ENCODE assay signal across 21 cellular contexts in genomic region chr14:77009014-77009413, GRCh38. TPM values are rescaled to one million over a fixed set of nuclear protein-coding genes. Genes with fewer than 3 reads are reported as not detected.
A peak's percentile ranks its signal among the peaks of the same experiment; 100 is the strongest.
DNase-seq lines count a peak whose midpoint lies in the region; ATAC-seq, FAIRE-seq and TF ChIP-seq lines count a peak whose summit lies in the region.
"Had no signal": no experiment of that assay in that cellular context is flagged by ENCODE, and none has a peak within 500 bp of the region (broad histone marks: within the 10 kb centered on the region; RNA-seq: fewer than 3 reads in every experiment).

No MANE protein-coding gene starts in this region.

- DNase-seq in HepG2 (ENCODE audit: low spot score) (no peak), foreskin keratinocyte (peak; percentile 68 to 91), gastrocnemius medialis (no peak), GM13977 (ENCODE audit: low spot score) (no peak), caudate nucleus (lab: John Stamatoyannopoulos, UW) (no peak)
- DNase-seq: activated CD8-positive, alpha-beta T cell treated with anti-CD3 and anti-CD28 coated beads for 36 hours; activated T-cell treated with anti-CD3 and anti-CD28 coated beads, Interleukin-2, amount 50 U/mL, for 48 hours; BE2C; effector CD4-positive, alpha-beta T cell; GF-D8; heart right ventricle; KG1; NCI-H187 treated with DMSO at 0.1 percent for 48 hours; NCI-H446; stimulated activated naive CD4-positive, alpha-beta T cell had no signal

- POLR2A ChIA-PET in HepG2 (lab: Yijun Ruan, JAX) = no interaction called here

- intact Hi-C loops in HepG2 (cut with micrococcal nuclease; ENCODE audit: unreplicated experiment) = no loop called here
- intact Hi-C loops in gastrocnemius medialis (cut with DNase I; ENCODE audit: low total_unique reads) = no loop called here

- H3K36me3 ChIP-seq in liver (ENCODE audit: control insufficient read depth in 4 of 4, insufficient read depth in 3 of 4, low read depth in 1 of 4, low read length in 3 of 4) (no peaks in the 10 kb centered on the region), HepG2 (replicated peaks in 1 of 2; ENCODE audit: control insufficient read depth in 1 of 2, insufficient read depth in 2 of 2, low read length in 2 of 2) (no peaks in the 10 kb centered on the region), gastrocnemius medialis (no peaks in the 10 kb centered on the region)
- H3K36me3 ChIP-seq: BE2C, cardiac muscle cell, heart right ventricle had no signal

- TF ChIP-seq POLR2A in HepG2 (IDR thresholded peaks at IDR 0.05; ENCODE audit: insufficient read depth in 1 of 2, low read depth in 2 of 2, low read length in 2 of 2) (no peak), gastrocnemius medialis (IDR thresholded peaks at IDR 0.05) (no peak)

- H3K9ac ChIP-seq in liver (ENCODE audit: low read depth in 1 of 2, low read length in 2 of 2) (no peak overlapping the region), HepG2 (ENCODE audit: insufficient read depth, low read depth, low read length) (no peak overlapping the region)

- H3K9me3 ChIP-seq in liver (ENCODE audit: control insufficient read depth in 4 of 4, low read length in 3 of 4) (no peaks in the 10 kb centered on the region), HepG2 (ENCODE audit: low read length) (no peaks in the 10 kb centered on the region), gastrocnemius medialis (no peaks in the 10 kb centered on the region)
- H3K9me3 ChIP-seq: BE2C, heart right ventricle had no signal

- ATAC-seq in HepG2 (no peak), foreskin keratinocyte (peak; percentile 71), gastrocnemius medialis (no peak), SK-N-SH treated with all-trans-retinoic acid at 6 μM for 48 hours (no peak), HG02970 (IDR thresholded peaks at IDR 0.05; ENCODE audit: low FRiP score, unreplicated experiment) (no peak)
- ATAC-seq: activated CD8-positive, alpha-beta T cell treated with anti-CD3 and anti-CD28 coated beads for 36 hours; GM12878; heart right ventricle had no signal

- H2AFZ ChIP-seq in HepG2 (ENCODE audit: low read length) = no peak overlapping the region

- no peaks in the 10 kb centered on the region for H3K79me2 ChIP-seq in HepG2 (ENCODE audit: insufficient read depth, low read length)

- TF ChIP-seq CTCF in liver (IDR thresholded peaks at IDR 0.05; ENCODE audit: low read depth, low read length, missing input control) (no peak), HepG2 (CRISPR knock-in tag; IDR thresholded peaks at IDR 0.05) (no peak), foreskin keratinocyte (conservative IDR thresholded peaks at IDR 0.05) (no peak), gastrocnemius medialis (IDR thresholded peaks at IDR 0.05 in 4 of 5, conservative IDR thresholded peaks at IDR 0.05 in 1 of 5) (no peak), GM13977 (IDR thresholded peaks at IDR 0.05; ENCODE audit: extremely low read depth, insufficient read depth, missing control alignments) (no peak)

- no peaks in the 10 kb centered on the region for H4K20me1 ChIP-seq in HepG2 (ENCODE audit: insufficient read depth, low read length)

- CTCF ChIA-PET in HepG2 (lab: Yijun Ruan, JAX; ENCODE audit: low intra/inter-chr PET ratio, low total read pairs) = no interaction called here

- peak overlapping the region; percentile 81 to 83 for H3K27ac ChIP-seq in liver (ENCODE audit: low read depth in 1 of 2, low read length in 2 of 2)
- H3K27ac ChIP-seq in HepG2 (ENCODE audit: extremely low read length, insufficient read depth, low read length) = no peak overlapping the region
- peak overlapping the region; percentile 29 for H3K27ac ChIP-seq in foreskin keratinocyte
- H3K27ac ChIP-seq in gastrocnemius medialis = peak overlapping the region; percentile 66 to 83 (median 78)
- no peak overlapping the region for H3K27ac ChIP-seq in caudate nucleus (ENCODE audit: low read depth, low read length)
- H3K27ac ChIP-seq: cardiac muscle cell had no signal

- no TSS peak for BruUV-seq in HepG2 (replicated peaks; lab: Mats Ljungman, UMichigan)

- H3K4me1 ChIP-seq in liver (ENCODE audit: control insufficient read depth in 4 of 4, insufficient read depth in 4 of 4, low read length in 3 of 4) (peaks cover 16 to 68% (median 48%) of the 10 kb centered on the region in 4 donors), HepG2 (ENCODE audit: insufficient read depth, low read length) (peaks cover 53% of the 10 kb centered on the region), foreskin keratinocyte (peaks cover 23% of the 10 kb centered on the region), gastrocnemius medialis (peaks cover 32 to 42% of the 10 kb centered on the region in 2 donors)

- H3K4me2 ChIP-seq in HepG2 (ENCODE audit: low read depth, low read length) = no peak overlapping the region

- no peaks in the 10 kb centered on the region for H3K27me3 ChIP-seq in liver (ENCODE audit: control insufficient read depth in 4 of 4, insufficient read depth in 4 of 4, low read length in 3 of 4)
- peaks cover 0 to 39% of the 10 kb centered on the region in 2 experiments; a peak in 3 of 5 replicates for H3K27me3 ChIP-seq in HepG2 (ENCODE audit: control insufficient read depth in 1 of 2, insufficient read depth in 2 of 2, low read length in 2 of 2)
- no peaks in the 10 kb centered on the region for H3K27me3 ChIP-seq in foreskin keratinocyte
- no peaks in the 10 kb centered on the region for H3K27me3 ChIP-seq in gastrocnemius medialis
- H3K27me3 ChIP-seq: BE2C, cardiac muscle cell, heart right ventricle had no signal

- no peak for FAIRE-seq in HepG2 (lab: Jason Lieb, UNC)
- FAIRE-seq: GM12878, islet of Langerhans had no signal

- no peak for TF ChIP-seq EP300 in HepG2 (IDR thresholded peaks at IDR 0.05; ENCODE audit: low read depth in 2 of 2, low read length in 2 of 2)
- no peak for TF ChIP-seq EP300 in HepG2 (CRISPR knock-in tag; IDR thresholded peaks at IDR 0.05; ENCODE audit: borderline replicate concordance)

- TF ChIP-seq RAD21 in liver (IDR thresholded peaks at IDR 0.05) (no peak), HepG2 (CRISPR knock-in tag; IDR thresholded peaks at IDR 0.05) (no peak)

- H3K4me3 ChIP-seq in liver (ENCODE audit: low read depth in 1 of 3, low read length in 3 of 3) (no peak overlapping the region), HepG2 (replicated peaks in 1 of 3; ENCODE audit: insufficient read depth in 1 of 3, low read depth in 2 of 3, low read length in 3 of 3) (no peak overlapping the region), gastrocnemius medialis (no peak overlapping the region)
- H3K4me3 ChIP-seq: cardiac muscle cell, GM12878, heart right ventricle had no signal

- in situ Hi-C loops in HepG2 (cut with HindIII; ENCODE audit: extremely low pct_ligation_motif_present, low pct_unique_long_range_greater_than_20kb) (no loop called here), gastrocnemius medialis (cut with MboI; ENCODE audit: low sequenced_read_pairs in 4 of 4) (no loop called here), GM13977 (cut with MboI; ENCODE audit: low pct_unique_long_range_greater_than_20kb, low sequenced_read_pairs, unreplicated experiment) (no loop called here)

- WGBS in liver = 83% methylated on average over 3 of the region's 3 CpGs
- 33% methylated on average over 1 of the region's 3 CpGs for WGBS in HepG2 (ENCODE audit: low lambda C conversion rate)

TF ChIP-seq in liver, 16 proteins besides CTCF, POLR2A, EP300 and RAD21 (continues in another document):
- TF ChIP-seq HNF4A (conservative IDR thresholded peaks at IDR 0.05) = no peak
- TF ChIP-seq EGR1 (IDR thresholded peaks at IDR 0.05; ENCODE audit: low read depth in 2 of 2) = no peak
- no peak for TF ChIP-seq HNF4G (IDR thresholded peaks at IDR 0.05)
- no peak for TF ChIP-seq FOXA2 (IDR thresholded peaks at IDR 0.05)

TF ChIP-seq in HepG2, 621 proteins besides CTCF, POLR2A, EP300 and RAD21 (continues in another document):
- no peak for TF ChIP-seq KDM1A (CRISPR knock-in tag; IDR thresholded peaks at IDR 0.05)
- TF ChIP-seq MAZ (IDR thresholded peaks at IDR 0.05; ENCODE audit: borderline replicate concordance, low read depth, low read length) = no peak
- TF ChIP-seq MAZ (CRISPR knock-in tag; IDR thresholded peaks at IDR 0.05; ENCODE audit: low read depth) = no peak
- no peak for TF ChIP-seq ZKSCAN1 (IDR thresholded peaks at IDR 0.05; ENCODE audit: low read length)
- no peak for TF ChIP-seq KDM3A (CRISPR knock-in tag; IDR thresholded peaks at IDR 0.05; ENCODE audit: low read depth)

TF ChIP-seq in SK-N-SH treated with all-trans-retinoic acid at 6 μM for 48 hours, 23 proteins besides CTCF, POLR2A, EP300 and RAD21 (continues in another document):
- no peak for TF ChIP-seq OSR1 (CRISPR knock-in tag; IDR thresholded peaks at IDR 0.05)
- TF ChIP-seq GLIS3 (CRISPR knock-in tag; IDR thresholded peaks at IDR 0.05) = no peak
- no peak for TF ChIP-seq TCF4 (CRISPR knock-in tag; IDR thresholded peaks at IDR 0.05; ENCODE audit: borderline replicate concordance)

RNA-seq across cellular contexts. Expression of gene IRF2BPL, which starts 19.5 kb away (rescaled TPM):
- total RNA-seq in liver (10 to 100 TPM in 1 of 2 donors, 1 to 10 TPM in 1; 7.6 to 15.8 TPM), HepG2 (2016; rRNA removed; fragmentation: Illumina TruSeq; extraction: Trizol) (6.2 and 8.4 TPM in 2 replicates), foreskin keratinocyte (20.2 and 20.7 TPM in 2 replicates), gastrocnemius medialis (10 to 100 TPM; 15.0 to 26.4 (median 17.0) TPM)
- polyA plus RNA-seq in liver (1 to 10 TPM; 3.8 to 7.1 TPM), HepG2 (2011; rRNA removed) (6.6 and 7.8 TPM in 2 replicates), foreskin keratinocyte (8.0 and 8.7 TPM in 2 replicates)
- 0.88 and 1.1 TPM in 2 replicates for total RNA-seq in HepG2 (2016; cell fraction: cytosol; rRNA removed; fragmentation: Illumina TruSeq; extraction: Trizol; ENCODE audit: low read depth)
- 6.2 and 7.9 TPM in 2 replicates for total RNA-seq in HepG2 (2016; cell fraction: insoluble cytoplasmic fraction; rRNA removed; fragmentation: Illumina TruSeq; extraction: Trizol)
- total RNA-seq in HepG2 (2016; cell fraction: membrane; rRNA removed; fragmentation: Illumina TruSeq; extraction: Trizol) = 3.5 and 4.3 TPM in 2 replicates
- total RNA-seq in HepG2 (2016; cell fraction: nucleus; rRNA removed; fragmentation: Illumina TruSeq; extraction: Trizol) = 5.8 and 6.6 TPM in 2 replicates
- polyA plus RNA-seq in HepG2 (2011; cell fraction: cytosol; rRNA removed) = 6.1 and 8.5 TPM in 2 replicates
- polyA plus RNA-seq in HepG2 (2011; cell fraction: nucleus; rRNA removed) = 9.9 and 12.0 TPM in 2 replicates
- polyA plus RNA-seq in HepG2 (2012) = 13.5 and 21.1 TPM in 2 replicates
- 0.57 and 0.58 TPM in 2 replicates for polyA plus RNA-seq in HepG2 (2016; cell fraction: cytosol; fragmentation: Illumina TruSeq; extraction: Trizol; ENCODE audit: low read depth)
- 8.8 and 10.6 TPM in 2 replicates for polyA plus RNA-seq in HepG2 (2016; cell fraction: insoluble cytoplasmic fraction; fragmentation: Illumina TruSeq; extraction: Trizol; ENCODE audit: low read depth)
- 2.4 and 2.6 TPM in 2 replicates for polyA plus RNA-seq in HepG2 (2016; cell fraction: membrane; fragmentation: Illumina TruSeq; extraction: Trizol; ENCODE audit: low read depth)
- 9.6 and 10.7 TPM in 2 replicates for polyA plus RNA-seq in HepG2 (2016; cell fraction: nucleus; fragmentation: Illumina TruSeq; extraction: Trizol; ENCODE audit: insufficient read depth, low read depth)
- polyA minus RNA-seq in HepG2 (2011; rRNA and poly(A)+ RNA removed; ENCODE audit: low replicate concordance) = 5.2 and 20.2 TPM in 2 replicates
- polyA minus RNA-seq in HepG2 (2011; cell fraction: cytosol; rRNA and poly(A)+ RNA removed) = 14.8 and 18.3 TPM in 2 replicates
- 5.8 and 8.6 TPM in 2 replicates for polyA minus RNA-seq in HepG2 (2011; cell fraction: nucleus; rRNA and poly(A)+ RNA removed)

Comparison
In these comparisons a context has a peak if more than half of its experiments do, and no peak if none do; other contexts are left out.
1. H3K27ac ChIP-seq: peak in liver (2 of 2), foreskin keratinocyte (single experiment) and gastrocnemius medialis (4 of 4); none in HepG2 (single experiment) and caudate nucleus (single experiment).
2. DNase-seq: peak in foreskin keratinocyte (2 of 2); none in HepG2 (single experiment), gastrocnemius medialis (0 of 2), GM13977 (single experiment) and caudate nucleus (0 of 61).